In genomic region chr14:72318648-72319047, GRCh38 we compare ENCODE assay signal across 18 cellular contexts.
A peak's percentile ranks its signal among the peaks of the same experiment; 100 is the strongest.
DNase-seq lines count a peak whose midpoint lies in the region; ATAC-seq and TF ChIP-seq lines count a peak whose summit lies in the region.
"Had no signal": no experiment of that assay in that cellular context is flagged by ENCODE, and none has a peak within 500 bp of the region (broad histone marks: within the 10 kb centered on the region; RNA-seq: fewer than 3 reads in every experiment).

No MANE protein-coding gene starts in this region.

- TF ChIP-seq CTCF in GM20000 (IDR thresholded peaks at IDR 0.05; ENCODE audit: extremely low read depth, missing control alignments) = no peak
- no peak for TF ChIP-seq CTCF in nephron progenitor cell (IDR thresholded peaks at IDR 0.05)

- H3K9me3 Mint-ChIP-seq in activated naive CD4-positive, alpha-beta T cell treated with anti-CD3 and anti-CD28 coated beads, Interleukin-2, amount 50 U/mL, for 72 hours = no peaks in the 10 kb centered on the region
- peaks cover 8% of the 10 kb centered on the region for H3K9me3 Mint-ChIP-seq in nephron progenitor cell

- H3K27me3 Mint-ChIP-seq in nephron progenitor cell (ENCODE audit: low read depth, poor library complexity) = no peaks in the 10 kb centered on the region

- no peak for DNase-seq in activated naive CD4-positive, alpha-beta T cell treated with anti-CD3 and anti-CD28 coated beads, Interleukin-2, amount 50 U/mL, for 72 hours (ENCODE audit: low spot score in 2 of 2)
- DNase-seq in activated naive CD4-positive, alpha-beta T cell (lab: John Stamatoyannopoulos, UW) = no peak
- DNase-seq in GM20000 (ENCODE audit: low spot score) = peak; percentile 20
- no peak for DNase-seq in stimulated activated naive CD8-positive, alpha-beta T cell treated with anti-CD3 and anti-CD28 coated beads, Interleukin-15, Interleukin-2, amounts not matched to agents 100 U/mL and 50 U/mL, for 24 hours
- no peak for DNase-seq in NAMALWA (ENCODE audit: low spot score)
- no peak for DNase-seq in nephron progenitor cell
- DNase-seq: activated CD4-positive, alpha-beta T cell treated with anti-CD3 and anti-CD28 coated beads, Interleukin-2, amount 50 U/mL, for 48 hours; aorta; Calu3; hypothalamus; IMR-90; kidney glomerular epithelial cell; NCI-H1105 treated with DMSO at 0.1 percent for 48 hours; Right ventricle myocardium superior had no signal

- no peaks in the 10 kb centered on the region for H3K4me1 Mint-ChIP-seq in nephron progenitor cell

- H3K4me3 Mint-ChIP-seq in nephron progenitor cell = no peak overlapping the region
- H3K4me3 Mint-ChIP-seq: mesothelial cell of epicardium had no signal

- peak; percentile 31 to 73 for ATAC-seq in activated naive CD4-positive, alpha-beta T cell treated with anti-CD3 and anti-CD28 coated beads, Interleukin-2, amount 50 U/mL, for 72 hours
- peak; percentile 65 for ATAC-seq in SK-N-SH treated with all-trans-retinoic acid at 6 μM for 48 hours
- ATAC-seq in stimulated activated naive CD8-positive, alpha-beta T cell treated with anti-CD3 and anti-CD28 coated beads, Interleukin-15, Interleukin-2, amounts not matched to agents 100 U/mL and 50 U/mL, for 24 hours = peak; percentile 72
- ATAC-seq in GM21423 (IDR thresholded peaks at IDR 0.05; ENCODE audit: unreplicated experiment) = no peak

- no peaks in the 10 kb centered on the region for H3K36me3 Mint-ChIP-seq in activated naive CD4-positive, alpha-beta T cell treated with anti-CD3 and anti-CD28 coated beads, Interleukin-2, amount 50 U/mL, for 72 hours
- no peaks in the 10 kb centered on the region for H3K36me3 Mint-ChIP-seq in nephron progenitor cell (ENCODE audit: low read depth)
- H3K36me3 Mint-ChIP-seq: mesothelial cell of epicardium had no signal

- H3K27ac Mint-ChIP-seq in activated naive CD4-positive, alpha-beta T cell treated with anti-CD3 and anti-CD28 coated beads, Interleukin-2, amount 50 U/mL, for 72 hours = no peak overlapping the region
- no peak overlapping the region for H3K27ac Mint-ChIP-seq in nephron progenitor cell
- H3K27ac Mint-ChIP-seq: activated T-helper 2 cell treated with anti-CD3 and anti-CD28 coated beads, Interferon-gamma antibody, Interleukin-2, Interleukin-4, amounts not matched to agents 10 μg/mL and 5 μg/mL and 100 μg/mL, durations not matched to agents 14 hours and 24 hours and 36 hours; mesothelial cell of epicardium had no signal

TF ChIP-seq in SK-N-SH treated with all-trans-retinoic acid at 6 μM for 48 hours, 23 proteins besides CTCF, POLR2A, EP300 and RAD21:
- no peak for TF ChIP-seq ZNF565 (CRISPR knock-in tag; conservative IDR thresholded peaks at IDR 0.05; ENCODE audit: low read depth)
- TF ChIP-seq ZC3H10 (CRISPR knock-in tag; IDR thresholded peaks at IDR 0.05) = no peak
- TF ChIP-seq CREB5 (CRISPR knock-in tag; IDR thresholded peaks at IDR 0.05; ENCODE audit: low read depth) = no peak
- TF ChIP-seq TSHZ2 (CRISPR knock-in tag; IDR thresholded peaks at IDR 0.05) = no peak
